Comparison of ENCODE assay signal across 9 cellular contexts in the genomic region with DNA sequence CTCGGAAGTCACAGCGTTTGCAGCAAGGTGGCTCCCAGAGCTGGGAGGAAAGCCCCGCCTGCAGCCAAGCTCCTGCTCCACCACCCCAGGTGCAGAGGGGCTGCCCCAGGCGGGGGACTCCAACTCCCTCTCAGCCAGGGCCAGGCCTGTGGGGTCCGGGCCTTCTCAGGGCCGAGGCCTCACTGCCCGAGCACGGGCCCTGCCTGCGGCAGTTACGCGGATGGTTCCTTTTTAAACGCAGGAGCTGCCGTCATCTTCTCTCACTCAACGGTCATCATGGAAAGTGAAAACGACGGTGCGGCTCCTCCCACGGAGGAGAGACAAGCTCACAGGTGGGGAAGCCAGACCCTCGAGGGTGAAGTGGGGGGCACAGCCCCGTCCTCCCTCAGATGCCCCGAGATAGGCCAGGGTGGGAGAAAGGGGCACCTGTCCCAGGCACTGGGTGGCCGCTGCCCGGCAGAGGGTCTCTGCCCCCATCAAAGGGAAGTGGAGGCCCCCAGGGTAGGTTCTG. TPM values are rescaled to one million over a fixed set of nuclear protein-coding genes. Genes with fewer than 3 reads are reported as not detected.
DNase-seq lines count a peak whose midpoint lies in the region; ATAC-seq, FAIRE-seq and TF ChIP-seq lines count a peak whose summit lies in the region.
"Not testable (repeated sequence)": the region's sequence is repeated elsewhere in the genome, so short reads cannot be mapped to it uniquely, and the experiment has no call there.
"Had no signal": no experiment of that assay in that cellular context is flagged by ENCODE, and none has a peak within 500 bp of the region (broad histone marks: within the 10 kb centered on the region; RNA-seq: fewer than 3 reads in every experiment).

No MANE protein-coding gene starts in this region.

- not testable (repeated sequence) for H3K9me3 Mint-ChIP-seq in glutamatergic neuron (ENCODE audit: unreplicated experiment)

- ATAC-seq in GM21390 (IDR thresholded peaks at IDR 0.05; ENCODE audit: unreplicated experiment) = peak; percentile 31
- ATAC-seq in HG03064 (IDR thresholded peaks at IDR 0.05; ENCODE audit: low read depth, unreplicated experiment) = peak; percentile 25
- peak; percentile 63 for ATAC-seq in T-helper 17 cell
- not testable (repeated sequence) for ATAC-seq in pancreas

- H3K9ac ChIP-seq in subcutaneous abdominal adipose tissue (ENCODE audit: low read length in 5 of 5) = peak overlapping the region in 2 of 5 donors; percentile 37 to 59

- intact Hi-C loops in pancreas (cut with DNase I) = not testable (repeated sequence)

- peaks cover 0 to 16% (median 0%) of the 10 kb centered on the region in 3 donors for H3K4me1 ChIP-seq in pancreas
- H3K4me1 ChIP-seq in subcutaneous abdominal adipose tissue (ENCODE audit: control insufficient read depth in 5 of 5, insufficient read depth in 5 of 5, low read length in 5 of 5) = peaks cover 6 to 45% (median 21%) of the 10 kb centered on the region in 5 donors

- H3K27me3 ChIP-seq in pancreas = not testable (repeated sequence)
- H3K27me3 ChIP-seq in subcutaneous abdominal adipose tissue (ENCODE audit: control insufficient read depth in 5 of 5, insufficient read depth in 4 of 5, low read length in 5 of 5) = peaks cover 0 to 12% (median 6%) of the 10 kb centered on the region in 5 donors

- H3K4me1 Mint-ChIP-seq in T-helper 17 cell = peaks cover 34% of the 10 kb centered on the region
- not testable (repeated sequence) for H3K4me1 Mint-ChIP-seq in glutamatergic neuron (ENCODE audit: low read depth, unreplicated experiment)

- peak overlapping the region; percentile 39 to 85 (median 60) for H3K27ac ChIP-seq in pancreas
- peak overlapping the region; percentile 92 for H3K27ac ChIP-seq in subcutaneous abdominal adipose tissue (ENCODE audit: low read depth, low read length)

- H3K27ac Mint-ChIP-seq in T-helper 17 cell = peak overlapping the region; percentile 100
- not testable (repeated sequence) for H3K27ac Mint-ChIP-seq in glutamatergic neuron (ENCODE audit: unreplicated experiment)

- not testable (repeated sequence) for H3K27me3 Mint-ChIP-seq in T-helper 17 cell; glutamatergic neuron (ENCODE audit: unreplicated experiment)

- H3K9me3 ChIP-seq in T-helper 17 cell (ENCODE audit: control insufficient read depth, low read length, poor library complexity, severe bottlenecking); pancreas: not testable (repeated sequence)
- peaks cover 0 to 11% (median 8%) of the 10 kb centered on the region in 5 donors for H3K9me3 ChIP-seq in subcutaneous abdominal adipose tissue (ENCODE audit: control insufficient read depth in 5 of 5, low read length in 5 of 5)

- not testable (repeated sequence) for FAIRE-seq in pancreas (lab: Jason Lieb, UNC)

- not testable (repeated sequence) for TF ChIP-seq CTCF in glutamatergic neuron (IDR thresholded peaks at IDR 0.05; ENCODE audit: partially characterized antibody, unreplicated experiment); pancreas (IDR thresholded peaks at IDR 0.05)

- H3K4me3 Mint-ChIP-seq in T-helper 17 cell = peak overlapping the region; percentile 83
- H3K4me3 Mint-ChIP-seq in glutamatergic neuron (ENCODE audit: unreplicated experiment) = not testable (repeated sequence)

- not testable (repeated sequence) for H3K36me3 Mint-ChIP-seq in T-helper 17 cell (ENCODE audit: low read depth)
- H3K36me3 Mint-ChIP-seq in glutamatergic neuron (ENCODE audit: unreplicated experiment) = peaks cover 12% of the 10 kb centered on the region

- peak; percentile 53 for TF ChIP-seq POLR2A in GM15510 (IDR thresholded peaks at IDR 0.05; ENCODE audit: borderline replicate concordance, extremely low read depth, insufficient read length)

- 81 to 85% methylated on average over 18 to 20 of the region's 23 CpGs for WGBS in pancreas, 2 donors

- not testable (repeated sequence) for H3K36me3 ChIP-seq in pancreas; subcutaneous abdominal adipose tissue (ENCODE audit: control insufficient read depth in 5 of 5, insufficient read depth in 5 of 5, low read length in 5 of 5)

- DNase-seq in T-helper 17 cell (peak in 2 of 3 donors; percentile 44 to 65), glutamatergic neuron (peak; percentile 5), pancreas (peak in 1 of 6 donors; percentile 55)
- DNase-seq in activated effector memory CD4-positive, alpha-beta T cell treated with anti-CD3 and anti-CD28 coated beads, Interleukin-2, amount 50 U/mL, for 16 hours = peak; percentile 81

- not testable (repeated sequence) for H3K4me3 ChIP-seq in pancreas
- H3K4me3 ChIP-seq in subcutaneous abdominal adipose tissue (ENCODE audit: low read depth in 1 of 5, low read length in 5 of 5) = peak overlapping the region in 3 of 5 donors; percentile 11 to 48 (median 34)

RNA-seq across cellular contexts. Expression of a gene that starts 9.0 kb away (rescaled TPM):
- 10 to 100 TPM; 17.6 to 18.5 TPM for total RNA-seq in T-helper 17 cell
- total RNA-seq in glutamatergic neuron (ENCODE audit: unreplicated experiment) = 46.1 TPM
- total RNA-seq in pancreas = 10 to 100 TPM in 4 of 6 donors, 1 to 10 TPM in 2; 3.3 to 16.4 (median 10.8) TPM
- 10 to 100 TPM; 12.1 to 13.4 TPM for polyA plus RNA-seq in pancreas

RNA-seq across cellular contexts. Expression of a gene that starts 21.4 kb away (rescaled TPM):
- total RNA-seq in T-helper 17 cell = 100 to 1,000 TPM; 179 to 212 TPM
- 1.2 TPM for total RNA-seq in glutamatergic neuron (ENCODE audit: unreplicated experiment)
- total RNA-seq in pancreas = 10 to 100 TPM; 10.3 to 37.2 (median 19.0) TPM
- polyA plus RNA-seq in pancreas = 100 to 1,000 TPM; 120 to 124 TPM

RNA-seq across cellular contexts. Expression of a gene that starts 47.6 kb away (rescaled TPM):
- total RNA-seq in T-helper 17 cell (not detected), glutamatergic neuron (ENCODE audit: unreplicated experiment) (21.2 TPM), pancreas (under 1 TPM in 3 of 6 donors, not detected in 3; 0.12 to 0.25 (median 0.19) TPM)
- under 1 TPM in 1 of 2 donors, not detected in 1; 0.07 TPM for polyA plus RNA-seq in pancreas
- total RNA-seq: M059J had no signal

RNA-seq across cellular contexts. Expression of a gene that starts 51.2 kb away (rescaled TPM):
- total RNA-seq in T-helper 17 cell (10 to 100 TPM; 47.9 to 53.5 TPM), glutamatergic neuron (ENCODE audit: unreplicated experiment) (58.5 TPM), pancreas (10 to 100 TPM in 2 of 6 donors, 1 to 10 TPM in 4; 9.7 to 17.1 (median 10.0) TPM)
- 10 to 100 TPM; 20.7 to 26.4 TPM for polyA plus RNA-seq in pancreas

RNA-seq across cellular contexts. Expression of a gene that starts 55.2 kb away (rescaled TPM):
- total RNA-seq in T-helper 17 cell (1 to 10 TPM in 1 of 2 donors, under 1 TPM in 1; 0.94 to 3.8 TPM), glutamatergic neuron (ENCODE audit: unreplicated experiment) (4.0 TPM), pancreas (1 to 10 TPM in 5 of 6 donors, under 1 TPM in 1; 0.39 to 3.1 (median 2.2) TPM)
- 1 to 10 TPM; 7.6 to 8.7 TPM for polyA plus RNA-seq in pancreas
- total RNA-seq: M059J had no signal

Comparison
In these comparisons a context has a peak if more than half of its experiments do, and no peak if none do; other contexts are left out.
1. RNA of a gene that starts 21.4 kb away (total RNA-seq): 179 to 212 TPM in T-helper 17 cell; 10.3 to 37.2 TPM in pancreas and 1.2 TPM in glutamatergic neuron (single experiment); every median in the first group is over 4 times any median in the second.
2. RNA of a gene that starts 47.6 kb away (total RNA-seq): 21.2 TPM in glutamatergic neuron (single experiment); 0.12 to 0.25 TPM in pancreas and not detected in T-helper 17 cell; every median in the first group is over 10 times any median in the second.